8 cellular contexts compared by ENCODE assay signal in the genomic region with DNA sequence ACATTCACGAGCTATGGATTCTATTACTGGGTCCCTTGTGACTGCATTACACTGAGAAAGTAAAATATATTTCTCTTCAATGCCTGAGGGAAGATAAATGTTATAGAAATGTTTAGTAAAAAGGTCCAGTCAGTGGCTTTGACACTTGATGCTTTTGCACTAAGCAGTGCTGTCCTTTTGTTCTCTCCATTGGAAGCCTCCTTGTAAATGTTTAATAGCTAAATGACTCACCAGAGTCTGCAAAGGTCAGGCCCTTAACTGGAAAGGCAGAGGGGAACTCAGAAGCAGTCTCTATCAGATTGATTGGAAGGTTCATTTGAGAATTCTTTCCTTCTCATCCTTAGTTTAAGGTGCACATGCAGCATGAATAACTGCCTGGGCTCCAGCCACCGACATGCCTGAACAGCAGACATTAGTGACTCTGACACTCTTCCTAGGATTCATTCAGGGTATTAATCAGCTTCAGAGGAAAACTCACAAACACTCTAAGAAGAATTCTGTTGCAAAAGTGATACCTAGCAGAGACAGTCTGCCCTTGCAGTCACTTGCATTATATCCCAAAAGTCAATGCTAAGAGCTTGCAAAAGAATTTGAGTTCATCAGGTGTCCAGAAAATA.
DNase-seq lines count a peak whose midpoint lies in the region; ATAC-seq and TF ChIP-seq lines count a peak whose summit lies in the region.

No MANE protein-coding gene starts in this region.

- ATAC-seq in GM21825 (IDR thresholded peaks at IDR 0.05; ENCODE audit: unreplicated experiment), result peak; percentile 91
- ATAC-seq in HG02885 (IDR thresholded peaks at IDR 0.05; ENCODE audit: poor library complexity, unreplicated experiment), result no peak
- no peak for ATAC-seq in HG03039 (IDR thresholded peaks at IDR 0.05; ENCODE audit: unreplicated experiment)

- H3K4me3 ChIP-seq in NB4 (ENCODE audit: low read depth, low read length), result no peak overlapping the region

- DNase-seq in EH (ENCODE audit: low read depth) (peak; percentile 80), NB4 (ENCODE audit: low read depth) (peak; percentile 26), kidney tubule cell (ENCODE audit: low spot score) (peak; percentile 77)
- no peak for DNase-seq in central memory CD4-positive, alpha-beta T cell
- DNase-seq in stimulated activated CD4-positive, alpha-beta T cell treated with anti-CD3 and anti-CD28 coated beads, Interleukin-2, amount 100 ng/mL, for 48 hours, result no peak

- TF ChIP-seq POLR2A in NB4 (IDR thresholded peaks at IDR 0.05; ENCODE audit: extremely low read depth, insufficient read length), result no peak

- TF ChIP-seq CTCF in NB4 (IDR thresholded peaks at IDR 0.05; ENCODE audit: low read depth, low read length), result no peak

Comparison
In these comparisons a context has a peak if more than half of its experiments do, and no peak if none do; other contexts are left out.
1. DNase-seq: peak in EH (single experiment), NB4 (single experiment) and kidney tubule cell (single experiment); none in central memory CD4-positive, alpha-beta T cell (single experiment) and stimulated activated CD4-positive, alpha-beta T cell treated with anti-CD3 and anti-CD28 coated beads, Interleukin-2, amount 100 ng/mL, for 48 hours (0 of 2).